Comparison of ENCODE assay signal across 9 cellular contexts in genomic region chr14:100058777-100059432, GRCh38.
DNase-seq lines count a peak whose midpoint lies in the region; ATAC-seq and FAIRE-seq lines count a peak whose summit lies in the region.
"Had no signal": no experiment of that assay in that cellular context is flagged by ENCODE, and none has a peak within 500 bp of the region (broad histone marks: within the 10 kb centered on the region; RNA-seq: fewer than 3 reads in every experiment).

No MANE protein-coding gene starts in this region.

- FAIRE-seq in GM18507 (lab: Jason Lieb, UNC): peak; percentile 85
- FAIRE-seq: endothelial cell of umbilical vein had no signal

- peak overlapping the region; percentile 48 for H3K27ac ChIP-seq in epithelial cell of prostate

- DNase-seq in GM18507 (ENCODE audit: extremely low spot score, insufficient read length, low read depth): no peak
- DNase-seq in epithelial cell of prostate (ENCODE audit: low read depth, low spot score): no peak
- DNase-seq in NCI-H226: no peak
- DNase-seq in middle frontal gyrus (ENCODE audit: extremely low spot score, low spot score): no peak
- DNase-seq in AG08395 (ENCODE audit: low spot score): no peak
- DNase-seq in NCI-H1930 (lab: John Stamatoyannopoulos, UW): no peak

- ATAC-seq in GM21381 (IDR thresholded peaks at IDR 0.05; ENCODE audit: unreplicated experiment): peak; percentile 71
- ATAC-seq in HG03342 (IDR thresholded peaks at IDR 0.05; ENCODE audit: unreplicated experiment): peak; percentile 66
